Comparison of ENCODE assay signal across 12 cellular contexts in the genomic region with DNA sequence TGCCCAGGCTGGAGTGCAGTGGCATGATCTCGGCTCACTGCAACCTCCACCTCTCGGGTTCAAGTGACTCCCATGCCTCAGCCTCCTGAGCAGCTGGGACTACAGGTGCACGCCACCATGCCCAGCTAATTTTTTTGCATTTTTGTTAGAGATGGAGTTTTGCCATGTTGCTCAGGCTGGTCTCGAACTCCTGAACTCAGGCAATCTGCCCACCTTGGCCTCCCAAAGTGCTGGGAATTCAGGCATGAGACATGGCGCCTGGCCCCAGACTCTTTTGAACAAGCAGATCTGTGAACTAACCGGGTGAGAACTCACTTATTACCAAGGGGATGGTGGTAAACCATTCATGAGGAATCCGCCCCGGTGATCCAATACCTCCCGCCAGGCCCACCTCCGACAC. TPM values are rescaled to one million over a fixed set of nuclear protein-coding genes. Genes with fewer than 3 reads are reported as not detected.
A peak's percentile ranks its signal among the peaks of the same experiment; 100 is the strongest.
DNase-seq lines count a peak whose midpoint lies in the region; ATAC-seq and TF ChIP-seq lines count a peak whose summit lies in the region.
"Not testable (repeated sequence)": the region's sequence is repeated elsewhere in the genome, so short reads cannot be mapped to it uniquely, and the experiment has no call there.
"Had no signal": no experiment of that assay in that cellular context is flagged by ENCODE, and none has a peak within 500 bp of the region (broad histone marks: within the 10 kb centered on the region; RNA-seq: fewer than 3 reads in every experiment).

No MANE protein-coding gene starts in this region.

- not testable (repeated sequence) for H3K4me1 ChIP-seq in spleen

- not testable (repeated sequence) for TF ChIP-seq POLR2A in spleen (IDR thresholded peaks at IDR 0.05)

- not testable (repeated sequence) for H3K27ac ChIP-seq in spleen

- intact Hi-C loops in cardiac septum (cut with DNase I); sciatic nerve (cut with DNase I); spleen (cut with DNase I; ENCODE audit: low total_unique reads): not testable (repeated sequence)

- TF ChIP-seq CTCF in spleen (IDR thresholded peaks at IDR 0.05 in 8 of 11, conservative IDR thresholded peaks at IDR 0.05 in 3 of 11): not testable (repeated sequence)

- not testable (repeated sequence) for H3K4me1 Mint-ChIP-seq in activated naive CD4-positive, alpha-beta T cell treated with anti-CD3 and anti-CD28 coated beads, Interleukin-2, amount 50 U/mL, for 24 hours

- peak overlapping the region; percentile 47 for H3K27ac Mint-ChIP-seq in activated naive CD4-positive, alpha-beta T cell treated with anti-CD3 and anti-CD28 coated beads, Interleukin-2, amount 50 U/mL, for 24 hours

- H3K27me3 ChIP-seq in spleen (replicated peaks in 1 of 7): peaks cover 0 to 39% (median 3%) of the 10 kb centered on the region in 7 donors

- H3K36me3 ChIP-seq in spleen: not testable (repeated sequence)

- not testable (repeated sequence) for H3K4me3 Mint-ChIP-seq in activated naive CD4-positive, alpha-beta T cell treated with anti-CD3 and anti-CD28 coated beads, Interleukin-2, amount 50 U/mL, for 24 hours

- H3K9me3 ChIP-seq in spleen: not testable (repeated sequence)

- peaks cover 11% of the 10 kb centered on the region for H3K27me3 Mint-ChIP-seq in activated naive CD4-positive, alpha-beta T cell treated with anti-CD3 and anti-CD28 coated beads, Interleukin-2, amount 50 U/mL, for 24 hours

- not testable (repeated sequence) for ATAC-seq in sciatic nerve

- peak; percentile 26 for DNase-seq in cardiac septum (ENCODE audit: low spot score)
- peak; percentile 28 for DNase-seq in sciatic nerve (ENCODE audit: low spot score)
- peak; percentile 24 for DNase-seq in spleen

- not testable (repeated sequence) for H3K4me3 ChIP-seq in spleen

- H3K9me3 Mint-ChIP-seq in activated naive CD4-positive, alpha-beta T cell treated with anti-CD3 and anti-CD28 coated beads, Interleukin-2, amount 50 U/mL, for 24 hours: not testable (repeated sequence)

- H3K36me3 Mint-ChIP-seq in activated naive CD4-positive, alpha-beta T cell treated with anti-CD3 and anti-CD28 coated beads, Interleukin-2, amount 50 U/mL, for 24 hours: not testable (repeated sequence)

- WGBS in spleen, 5 donors: 86 to 95% (median 89%) methylated on average over 9 to 10 of the region's 10 CpGs

RNA-seq across cellular contexts. Expression of a gene that starts 18.2 kb away (rescaled TPM):
- total RNA-seq in cardiac septum (not detected), sciatic nerve (not detected), spleen (under 1 TPM in 1 of 7 donors, not detected in 6; 0.09 TPM)
- polyA plus RNA-seq in spleen: not detected
- total RNA-seq: CD4-positive, alpha-beta memory T cell; CD4-positive, CD25-positive, alpha-beta regulatory T cell; CD8-positive, alpha-beta memory T cell; Daoy; G401; GM12878 had no signal
- polyA plus RNA-seq: AG04450; CD14-positive monocyte; CD4-positive, alpha-beta memory T cell; CD4-positive, CD25-positive, alpha-beta regulatory T cell; CD8-positive, alpha-beta memory T cell; GM12878 had no signal

RNA-seq across cellular contexts. Expression of a gene that starts 40.8 kb away (rescaled TPM):
- 38.4 TPM for total RNA-seq in cardiac septum
- total RNA-seq in sciatic nerve: 15.4 TPM
- total RNA-seq in spleen: 10 to 100 TPM; 10.6 to 31.3 (median 14.2) TPM
- polyA plus RNA-seq in spleen: 10 to 100 TPM in 1 of 3 donors, 1 to 10 TPM in 2; 4.5 to 11.2 (median 7.0) TPM
